Comparison of ENCODE assay signal across 29 cellular contexts in the genomic region with DNA sequence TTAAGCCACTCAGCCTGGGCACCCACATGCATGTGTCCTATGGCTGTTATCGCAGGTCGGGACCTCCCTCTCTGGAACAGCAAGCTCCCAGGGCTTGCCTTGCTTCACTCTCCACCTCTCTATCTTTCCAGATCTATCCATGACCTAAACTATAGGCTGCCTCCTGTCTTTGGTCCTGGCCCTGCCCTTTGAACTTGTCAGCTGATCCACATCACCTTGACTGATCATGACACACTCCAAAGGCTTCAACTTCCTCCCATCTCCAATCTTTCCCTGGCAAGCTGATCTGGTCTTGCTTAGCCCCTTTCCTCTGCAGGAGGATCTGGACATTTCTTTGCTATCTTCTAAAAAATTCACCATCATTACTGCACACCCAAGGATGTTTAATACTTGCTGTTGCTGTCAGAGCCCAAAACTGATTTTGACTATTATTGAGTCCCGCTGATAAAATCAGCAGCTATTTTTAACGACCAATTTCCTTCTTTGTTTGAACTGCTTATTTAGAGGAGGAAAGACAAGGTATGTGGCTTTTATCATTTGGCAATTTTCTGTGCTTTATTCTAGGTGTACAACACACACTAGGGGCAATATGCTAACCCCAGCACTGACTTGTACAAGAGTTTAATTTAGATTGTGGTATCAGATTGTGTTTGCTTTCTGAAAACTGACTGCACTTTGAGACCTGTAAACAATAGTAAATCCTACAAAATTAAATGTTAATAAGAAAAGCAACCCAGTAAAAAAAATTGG. TPM values are rescaled to one million over a fixed set of nuclear protein-coding genes. Genes with fewer than 3 reads are reported as not detected.
"Had no signal": no experiment of that assay in that cellular context is flagged by ENCODE, and none has a peak within 500 bp of the region (broad histone marks: within the 10 kb centered on the region; RNA-seq: fewer than 3 reads in every experiment).

No MANE protein-coding gene starts in this region.

- H3K27me3 ChIP-seq: gastrocnemius medialis, ovary, sigmoid colon, spleen, testis, tibial artery, upper lobe of left lung had no signal

- H3K4me3 ChIP-seq: gastrocnemius medialis, lung, ovary, psoas muscle, sigmoid colon, spleen, testis, tibial artery, upper lobe of left lung had no signal

- FAIRE-seq: keratinocyte, urothelium cell line had no signal

- H3K4me1 ChIP-seq: psoas muscle had no signal

- H3K27ac ChIP-seq: epithelial cell of prostate, gastrocnemius medialis, ovary, psoas muscle, sigmoid colon, spleen, testis, tibial artery, upper lobe of left lung had no signal

- DNase-seq: effector CD8-positive, alpha-beta T cell; endodermal cell; foreskin fibroblast; gastrocnemius medialis; head of caudate nucleus; natural killer cell; occipital lobe; ovary; posterior cingulate gyrus; psoas muscle; right cardiac atrium; sigmoid colon; spleen; stimulated activated CD4-positive, alpha-beta T cell treated with anti-CD3 and anti-CD28 coated beads, Interleukin-4, amount 100 ng/mL, for 4 hours; stimulated activated naive CD8-positive, alpha-beta T cell treated with anti-CD3 and anti-CD28 coated beads, Interleukin-15, Interleukin-2, amounts not matched to agents 100 U/mL and 50 U/mL, for 24 hours; substantia nigra; testis; tibial artery; upper lobe of left lung had no signal

- H3K36me3 ChIP-seq: gastrocnemius medialis, ovary, sigmoid colon, spleen, tibial artery, upper lobe of left lung had no signal

- H3K9me3 ChIP-seq: gastrocnemius medialis, ovary, psoas muscle, sigmoid colon, spleen, testis, tibial artery, upper lobe of left lung had no signal

RNA-seq across cellular contexts. Expression of a gene that starts 33.5 kb away (rescaled TPM):
- total RNA-seq: endodermal cell, esophagus mucosa, gastrocnemius medialis, glomerular endothelial cell, liver, lung, mononuclear cell, natural killer cell, occipital lobe, psoas muscle, renal cortical epithelial cell, skeletal muscle tissue, spleen had no signal
- polyA plus RNA-seq: keratinocyte, liver, lung, ovary, psoas muscle, spleen had no signal
